ENCODE assay signal across 1 cellular context in the genomic region with DNA sequence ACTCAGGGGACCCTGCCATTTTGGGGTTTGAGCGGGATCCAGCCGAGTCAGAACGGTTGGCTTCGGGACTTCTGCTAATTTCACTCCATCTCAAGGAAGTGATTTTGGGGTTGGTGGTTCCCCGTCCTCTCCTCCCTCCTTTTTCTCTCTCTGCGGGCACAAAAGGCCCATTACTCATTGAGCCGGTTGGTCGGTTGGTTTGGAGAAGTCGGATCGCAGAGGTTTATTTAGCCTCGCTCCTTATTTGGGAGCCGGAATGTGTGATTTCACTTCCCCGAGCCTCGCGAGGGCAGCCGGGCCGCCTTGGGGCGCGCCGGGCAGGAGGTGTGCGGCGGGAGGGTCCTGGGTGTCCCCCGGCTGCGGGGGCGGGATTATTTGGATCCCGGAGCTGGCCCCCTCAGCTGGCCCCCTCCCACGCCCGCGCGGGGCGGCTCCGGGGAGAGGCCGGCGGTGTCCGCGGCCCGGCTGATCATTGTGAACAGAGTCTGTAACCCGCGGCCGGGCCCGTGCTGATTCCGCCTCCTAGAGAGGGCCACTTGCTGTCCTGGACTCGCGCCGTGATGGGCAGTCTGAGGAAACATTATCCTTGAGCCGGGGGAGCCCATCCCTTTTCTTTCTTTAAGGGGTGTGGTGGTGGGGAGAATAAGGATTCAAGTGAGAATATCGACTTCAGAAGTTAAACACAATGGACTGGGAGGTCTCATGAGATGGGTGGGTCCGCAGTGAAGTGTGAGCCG.
TF ChIP-seq lines count a peak whose summit lies in the region.

No MANE protein-coding gene starts in this region.

TF ChIP-seq in HepG2, 621 proteins besides CTCF, POLR2A, EP300 and RAD21 (continued from another document and continues in another):
- TF ChIP-seq, protein P1, sequence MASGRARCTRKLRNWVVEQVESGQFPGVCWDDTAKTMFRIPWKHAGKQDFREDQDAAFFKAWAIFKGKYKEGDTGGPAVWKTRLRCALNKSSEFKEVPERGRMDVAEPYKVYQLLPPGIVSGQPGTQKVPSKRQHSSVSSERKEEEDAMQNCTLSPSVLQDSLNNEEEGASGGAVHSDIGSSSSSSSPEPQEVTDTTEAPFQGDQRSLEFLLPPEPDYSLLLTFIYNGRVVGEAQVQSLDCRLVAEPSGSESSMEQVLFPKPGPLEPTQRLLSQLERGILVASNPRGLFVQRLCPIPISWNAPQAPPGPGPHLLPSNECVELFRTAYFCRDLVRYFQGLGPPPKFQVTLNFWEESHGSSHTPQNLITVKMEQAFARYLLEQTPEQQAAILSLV (CRISPR knock-in tag; IDR thresholded peaks at IDR 0.05; ENCODE audit: borderline replicate concordance): no peak
- TF ChIP-seq ZNF441 (CRISPR knock-in tag; IDR thresholded peaks at IDR 0.05; ENCODE audit: borderline replicate concordance): no peak
- no peak for TF ChIP-seq HNRNPLL (IDR thresholded peaks at IDR 0.05; ENCODE audit: low read depth, low read length, poor library complexity, severe bottlenecking)
- TF ChIP-seq NPAS2 (CRISPR knock-in tag; IDR thresholded peaks at IDR 0.05; ENCODE audit: borderline replicate concordance): no peak
- no peak for TF ChIP-seq CBX5 (CRISPR knock-in tag; IDR thresholded peaks at IDR 0.05; ENCODE audit: borderline replicate concordance)
- TF ChIP-seq PHF8 (CRISPR knock-in tag; IDR thresholded peaks at IDR 0.05): no peak
- TF ChIP-seq ELF4 (CRISPR knock-in tag; IDR thresholded peaks at IDR 0.05; ENCODE audit: borderline replicate concordance): no peak
- TF ChIP-seq, protein P2, sequence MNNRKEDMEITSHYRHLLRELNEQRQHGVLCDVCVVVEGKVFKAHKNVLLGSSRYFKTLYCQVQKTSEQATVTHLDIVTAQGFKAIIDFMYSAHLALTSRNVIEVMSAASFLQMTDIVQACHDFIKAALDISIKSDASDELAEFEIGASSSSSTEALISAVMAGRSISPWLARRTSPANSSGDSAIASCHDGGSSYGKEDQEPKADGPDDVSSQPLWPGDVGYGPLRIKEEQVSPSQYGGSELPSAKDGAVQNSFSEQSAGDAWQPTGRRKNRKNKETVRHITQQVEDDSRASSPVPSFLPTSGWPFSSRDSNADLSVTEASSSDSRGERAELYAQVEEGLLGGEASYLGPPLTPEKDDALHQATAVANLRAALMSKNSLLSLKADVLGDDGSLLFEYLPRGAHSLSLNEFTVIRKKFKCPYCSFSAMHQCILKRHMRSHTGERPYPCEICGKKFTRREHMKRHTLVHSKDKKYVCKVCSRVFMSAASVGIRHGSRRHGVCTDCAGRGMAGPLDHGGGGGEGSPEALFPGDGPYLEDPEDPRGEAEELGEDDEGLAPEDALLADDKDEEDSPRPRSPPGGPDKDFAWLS (CRISPR knock-in tag; IDR thresholded peaks at IDR 0.05; ENCODE audit: borderline replicate concordance): 0 out of 2 replicates have a peak, but pooled peaks have one; percentile 42
- TF ChIP-seq ZFX (CRISPR knock-in tag; IDR thresholded peaks at IDR 0.05; ENCODE audit: low read depth): peak; percentile 29; the same call in 1 of the 2 replicates
- TF ChIP-seq ZNF703 (CRISPR knock-in tag; IDR thresholded peaks at IDR 0.05; ENCODE audit: borderline replicate concordance): no peak
- peak; percentile 59 for TF ChIP-seq TEAD3 (CRISPR knock-in tag; optimal IDR thresholded peaks at IDR 0.05; ENCODE audit: borderline replicate concordance)
- TF ChIP-seq, protein P3, sequence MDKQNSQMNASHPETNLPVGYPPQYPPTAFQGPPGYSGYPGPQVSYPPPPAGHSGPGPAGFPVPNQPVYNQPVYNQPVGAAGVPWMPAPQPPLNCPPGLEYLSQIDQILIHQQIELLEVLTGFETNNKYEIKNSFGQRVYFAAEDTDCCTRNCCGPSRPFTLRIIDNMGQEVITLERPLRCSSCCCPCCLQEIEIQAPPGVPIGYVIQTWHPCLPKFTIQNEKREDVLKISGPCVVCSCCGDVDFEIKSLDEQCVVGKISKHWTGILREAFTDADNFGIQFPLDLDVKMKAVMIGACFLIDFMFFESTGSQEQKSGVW (CRISPR knock-in tag; IDR thresholded peaks at IDR 0.05; ENCODE audit: borderline replicate concordance): 0 out of 2 replicates have a peak, but pooled peaks have one; percentile 54
- TF ChIP-seq, protein P4, sequence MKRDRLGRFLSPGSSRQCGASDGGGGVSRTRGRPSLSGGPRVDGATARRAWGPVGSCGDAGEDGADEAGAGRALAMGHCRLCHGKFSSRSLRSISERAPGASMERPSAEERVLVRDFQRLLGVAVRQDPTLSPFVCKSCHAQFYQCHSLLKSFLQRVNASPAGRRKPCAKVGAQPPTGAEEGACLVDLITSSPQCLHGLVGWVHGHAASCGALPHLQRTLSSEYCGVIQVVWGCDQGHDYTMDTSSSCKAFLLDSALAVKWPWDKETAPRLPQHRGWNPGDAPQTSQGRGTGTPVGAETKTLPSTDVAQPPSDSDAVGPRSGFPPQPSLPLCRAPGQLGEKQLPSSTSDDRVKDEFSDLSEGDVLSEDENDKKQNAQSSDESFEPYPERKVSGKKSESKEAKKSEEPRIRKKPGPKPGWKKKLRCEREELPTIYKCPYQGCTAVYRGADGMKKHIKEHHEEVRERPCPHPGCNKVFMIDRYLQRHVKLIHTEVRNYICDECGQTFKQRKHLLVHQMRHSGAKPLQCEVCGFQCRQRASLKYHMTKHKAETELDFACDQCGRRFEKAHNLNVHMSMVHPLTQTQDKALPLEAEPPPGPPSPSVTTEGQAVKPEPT (CRISPR knock-in tag; IDR thresholded peaks at IDR 0.05; ENCODE audit: low read depth): no peak
- no peak for TF ChIP-seq ZFP82 (CRISPR knock-in tag; IDR thresholded peaks at IDR 0.05; ENCODE audit: borderline replicate concordance)
- TF ChIP-seq, protein P5, sequence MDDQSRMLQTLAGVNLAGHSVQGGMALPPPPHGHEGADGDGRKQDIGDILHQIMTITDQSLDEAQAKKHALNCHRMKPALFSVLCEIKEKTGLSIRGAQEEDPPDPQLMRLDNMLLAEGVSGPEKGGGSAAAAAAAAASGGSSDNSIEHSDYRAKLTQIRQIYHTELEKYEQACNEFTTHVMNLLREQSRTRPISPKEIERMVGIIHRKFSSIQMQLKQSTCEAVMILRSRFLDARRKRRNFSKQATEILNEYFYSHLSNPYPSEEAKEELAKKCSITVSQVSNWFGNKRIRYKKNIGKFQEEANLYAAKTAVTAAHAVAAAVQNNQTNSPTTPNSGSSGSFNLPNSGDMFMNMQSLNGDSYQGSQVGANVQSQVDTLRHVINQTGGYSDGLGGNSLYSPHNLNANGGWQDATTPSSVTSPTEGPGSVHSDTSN (CRISPR knock-in tag; IDR thresholded peaks at IDR 0.05; ENCODE audit: borderline replicate concordance): no peak
- no peak for TF ChIP-seq PAX8 (CRISPR knock-in tag; IDR thresholded peaks at IDR 0.05; ENCODE audit: borderline replicate concordance)
- TF ChIP-seq MBD4 (IDR thresholded peaks at IDR 0.05; ENCODE audit: borderline replicate concordance, low read length): no peak
- peak; percentile 49 for TF ChIP-seq NR2C2 (CRISPR knock-in tag; IDR thresholded peaks at IDR 0.05; ENCODE audit: borderline replicate concordance)
- no peak for TF ChIP-seq SMAD3 (CRISPR knock-in tag; IDR thresholded peaks at IDR 0.05)
- no peak for TF ChIP-seq ZSCAN12 (CRISPR knock-in tag; IDR thresholded peaks at IDR 0.05)
- no peak for TF ChIP-seq PITX1 (CRISPR knock-in tag; IDR thresholded peaks at IDR 0.05)
- no peak for TF ChIP-seq REPIN1 (CRISPR knock-in tag; IDR thresholded peaks at IDR 0.05; ENCODE audit: borderline replicate concordance, low read depth)
- TF ChIP-seq ZNF772 (CRISPR knock-in tag; IDR thresholded peaks at IDR 0.05): no peak
- TF ChIP-seq, protein P6, sequence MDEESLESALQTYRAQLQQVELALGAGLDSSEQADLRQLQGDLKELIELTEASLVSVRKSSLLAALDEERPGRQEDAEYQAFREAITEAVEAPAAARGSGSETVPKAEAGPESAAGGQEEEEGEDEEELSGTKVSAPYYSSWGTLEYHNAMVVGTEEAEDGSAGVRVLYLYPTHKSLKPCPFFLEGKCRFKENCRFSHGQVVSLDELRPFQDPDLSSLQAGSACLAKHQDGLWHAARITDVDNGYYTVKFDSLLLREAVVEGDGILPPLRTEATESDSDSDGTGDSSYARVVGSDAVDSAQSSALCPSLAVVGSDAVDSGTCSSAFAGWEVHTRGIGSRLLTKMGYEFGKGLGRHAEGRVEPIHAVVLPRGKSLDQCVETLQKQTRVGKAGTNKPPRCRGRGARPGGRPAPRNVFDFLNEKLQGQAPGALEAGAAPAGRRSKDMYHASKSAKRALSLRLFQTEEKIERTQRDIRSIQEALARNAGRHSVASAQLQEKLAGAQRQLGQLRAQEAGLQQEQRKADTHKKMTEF (CRISPR knock-in tag; IDR thresholded peaks at IDR 0.05): no peak
- TF ChIP-seq, protein P7, sequence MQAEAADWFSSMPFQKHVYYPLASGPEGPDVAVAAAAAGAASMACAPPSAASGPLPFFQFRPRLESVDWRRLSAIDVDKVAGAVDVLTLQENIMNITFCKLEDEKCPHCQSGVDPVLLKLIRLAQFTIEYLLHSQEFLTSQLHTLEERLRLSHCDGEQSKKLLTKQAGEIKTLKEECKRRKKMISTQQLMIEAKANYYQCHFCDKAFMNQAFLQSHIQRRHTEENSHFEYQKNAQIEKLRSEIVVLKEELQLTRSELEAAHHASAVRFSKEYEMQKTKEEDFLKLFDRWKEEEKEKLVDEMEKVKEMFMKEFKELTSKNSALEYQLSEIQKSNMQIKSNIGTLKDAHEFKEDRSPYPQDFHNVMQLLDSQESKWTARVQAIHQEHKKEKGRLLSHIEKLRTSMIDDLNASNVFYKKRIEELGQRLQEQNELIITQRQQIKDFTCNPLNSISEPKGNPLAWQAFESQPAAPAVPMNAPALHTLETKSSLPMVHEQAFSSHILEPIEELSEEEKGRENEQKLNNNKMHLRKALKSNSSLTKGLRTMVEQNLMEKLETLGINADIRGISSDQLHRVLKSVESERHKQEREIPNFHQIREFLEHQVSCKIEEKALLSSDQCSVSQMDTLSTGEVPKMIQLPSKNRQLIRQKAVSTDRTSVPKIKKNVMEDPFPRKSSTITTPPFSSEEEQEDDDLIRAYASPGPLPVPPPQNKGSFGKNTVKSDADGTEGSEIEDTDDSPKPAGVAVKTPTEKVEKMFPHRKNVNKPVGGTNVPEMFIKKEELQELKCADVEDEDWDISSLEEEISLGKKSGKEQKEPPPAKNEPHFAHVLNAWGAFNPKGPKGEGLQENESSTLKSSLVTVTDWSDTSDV (CRISPR knock-in tag; IDR thresholded peaks at IDR 0.05): no peak
- no peak for TF ChIP-seq MED1 (CRISPR knock-in tag; IDR thresholded peaks at IDR 0.05)
- peak; percentile 31; the same call in 1 of the 2 replicates for TF ChIP-seq ZNF768 (CRISPR knock-in tag; IDR thresholded peaks at IDR 0.05)
- TF ChIP-seq, protein P8, sequence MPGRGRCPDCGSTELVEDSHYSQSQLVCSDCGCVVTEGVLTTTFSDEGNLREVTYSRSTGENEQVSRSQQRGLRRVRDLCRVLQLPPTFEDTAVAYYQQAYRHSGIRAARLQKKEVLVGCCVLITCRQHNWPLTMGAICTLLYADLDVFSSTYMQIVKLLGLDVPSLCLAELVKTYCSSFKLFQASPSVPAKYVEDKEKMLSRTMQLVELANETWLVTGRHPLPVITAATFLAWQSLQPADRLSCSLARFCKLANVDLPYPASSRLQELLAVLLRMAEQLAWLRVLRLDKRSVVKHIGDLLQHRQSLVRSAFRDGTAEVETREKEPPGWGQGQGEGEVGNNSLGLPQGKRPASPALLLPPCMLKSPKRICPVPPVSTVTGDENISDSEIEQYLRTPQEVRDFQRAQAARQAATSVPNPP (CRISPR knock-in tag; IDR thresholded peaks at IDR 0.05): no peak
- TF ChIP-seq ZBTB7A (CRISPR knock-in tag; IDR thresholded peaks at IDR 0.05): no peak
- no peak for TF ChIP-seq STAG1 (CRISPR knock-in tag; IDR thresholded peaks at IDR 0.05)
- 0 out of 2 replicates have a peak, but pooled peaks have one; percentile 24 for TF ChIP-seq ZNF891 (CRISPR knock-in tag; IDR thresholded peaks at IDR 0.05)
- TF ChIP-seq, protein P9, sequence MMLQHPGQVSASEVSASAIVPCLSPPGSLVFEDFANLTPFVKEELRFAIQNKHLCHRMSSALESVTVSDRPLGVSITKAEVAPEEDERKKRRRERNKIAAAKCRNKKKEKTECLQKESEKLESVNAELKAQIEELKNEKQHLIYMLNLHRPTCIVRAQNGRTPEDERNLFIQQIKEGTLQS (CRISPR knock-in tag; IDR thresholded peaks at IDR 0.05): no peak
- no peak for TF ChIP-seq DNMT1 (CRISPR knock-in tag; IDR thresholded peaks at IDR 0.05)
- TF ChIP-seq AGO2 (optimal IDR thresholded peaks at IDR 0.05; ENCODE audit: low read depth, low read length): peak; percentile 30
- TF ChIP-seq MTA1 (CRISPR knock-in tag; IDR thresholded peaks at IDR 0.05; ENCODE audit: borderline replicate concordance): 0 out of 2 replicates have a peak, but pooled peaks have one; percentile 55
- no peak for TF ChIP-seq ZMYM4 (CRISPR knock-in tag; IDR thresholded peaks at IDR 0.05)
- no peak for TF ChIP-seq GZF1 (CRISPR knock-in tag; IDR thresholded peaks at IDR 0.05)
- no peak for TF ChIP-seq ZNF552 (CRISPR knock-in tag; IDR thresholded peaks at IDR 0.05; ENCODE audit: borderline replicate concordance)
- no peak for TF ChIP-seq DR1 (CRISPR knock-in tag; IDR thresholded peaks at IDR 0.05)
- TF ChIP-seq NFYB (CRISPR knock-in tag; IDR thresholded peaks at IDR 0.05): no peak
- no peak for TF ChIP-seq ZC3H13 (CRISPR knock-in tag; IDR thresholded peaks at IDR 0.05)
- TF ChIP-seq ZNF3 (CRISPR knock-in tag; IDR thresholded peaks at IDR 0.05): no peak
- TF ChIP-seq, protein P10, sequence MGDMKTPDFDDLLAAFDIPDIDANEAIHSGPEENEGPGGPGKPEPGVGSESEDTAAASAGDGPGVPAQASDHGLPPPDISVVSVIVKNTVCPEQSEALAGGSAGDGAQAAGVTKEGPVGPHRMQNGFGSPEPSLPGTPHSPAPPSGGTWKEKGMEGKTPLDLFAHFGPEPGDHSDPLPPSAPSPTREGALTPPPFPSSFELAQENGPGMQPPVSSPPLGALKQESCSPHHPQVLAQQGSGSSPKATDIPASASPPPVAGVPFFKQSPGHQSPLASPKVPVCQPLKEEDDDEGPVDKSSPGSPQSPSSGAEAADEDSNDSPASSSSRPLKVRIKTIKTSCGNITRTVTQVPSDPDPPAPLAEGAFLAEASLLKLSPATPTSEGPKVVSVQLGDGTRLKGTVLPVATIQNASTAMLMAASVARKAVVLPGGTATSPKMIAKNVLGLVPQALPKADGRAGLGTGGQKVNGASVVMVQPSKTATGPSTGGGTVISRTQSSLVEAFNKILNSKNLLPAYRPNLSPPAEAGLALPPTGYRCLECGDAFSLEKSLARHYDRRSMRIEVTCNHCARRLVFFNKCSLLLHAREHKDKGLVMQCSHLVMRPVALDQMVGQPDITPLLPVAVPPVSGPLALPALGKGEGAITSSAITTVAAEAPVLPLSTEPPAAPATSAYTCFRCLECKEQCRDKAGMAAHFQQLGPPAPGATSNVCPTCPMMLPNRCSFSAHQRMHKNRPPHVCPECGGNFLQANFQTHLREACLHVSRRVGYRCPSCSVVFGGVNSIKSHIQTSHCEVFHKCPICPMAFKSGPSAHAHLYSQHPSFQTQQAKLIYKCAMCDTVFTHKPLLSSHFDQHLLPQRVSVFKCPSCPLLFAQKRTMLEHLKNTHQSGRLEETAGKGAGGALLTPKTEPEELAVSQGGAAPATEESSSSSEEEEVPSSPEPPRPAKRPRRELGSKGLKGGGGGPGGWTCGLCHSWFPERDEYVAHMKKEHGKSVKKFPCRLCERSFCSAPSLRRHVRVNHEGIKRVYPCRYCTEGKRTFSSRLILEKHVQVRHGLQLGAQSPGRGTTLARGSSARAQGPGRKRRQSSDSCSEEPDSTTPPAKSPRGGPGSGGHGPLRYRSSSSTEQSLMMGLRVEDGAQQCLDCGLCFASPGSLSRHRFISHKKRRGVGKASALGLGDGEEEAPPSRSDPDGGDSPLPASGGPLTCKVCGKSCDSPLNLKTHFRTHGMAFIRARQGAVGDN (CRISPR knock-in tag; IDR thresholded peaks at IDR 0.05): peak; percentile 64
